Comparison of ENCODE assay signal across 1 cellular context in genomic region chr16:71229344-71229743, GRCh38.
TF ChIP-seq lines count a peak whose summit lies in the region.

No MANE protein-coding gene starts in this region.

TF ChIP-seq in H1, 55 proteins besides CTCF, POLR2A, EP300 and RAD21:
- TF ChIP-seq KDM1A (IDR thresholded peaks at IDR 0.05; ENCODE audit: borderline replicate concordance, low read length): peak; percentile 28; the same call in 1 of the 2 replicates
- no peak for TF ChIP-seq BRCA1 (IDR thresholded peaks at IDR 0.05; ENCODE audit: low read depth, low read length)
